ENCODE assay signal across 13 cellular contexts in genomic region chr9:124873664-124874063, GRCh38. TPM values are rescaled to one million over a fixed set of nuclear protein-coding genes. Genes with fewer than 3 reads are reported as not detected.
A peak's percentile ranks its signal among the peaks of the same experiment; 100 is the strongest.
DNase-seq lines count a peak whose midpoint lies in the region; ATAC-seq, FAIRE-seq and TF ChIP-seq lines count a peak whose summit lies in the region.
"Had no signal": no experiment of that assay in that cellular context is flagged by ENCODE, and none has a peak within 500 bp of the region (broad histone marks: within the 10 kb centered on the region; RNA-seq: fewer than 3 reads in every experiment).

No MANE protein-coding gene starts in this region.

- peaks cover 28% of the 10 kb centered on the region for H3K4me1 Mint-ChIP-seq in activated T-helper 17 cell treated with anti-CD3 and anti-CD28 coated beads, Interleukin-2, amount 50 U/mL, for 72 hours

- H3K27ac Mint-ChIP-seq in activated T-helper 17 cell treated with anti-CD3 and anti-CD28 coated beads, Interleukin-2, amount 50 U/mL, for 72 hours: peak overlapping the region; percentile 96

- no peak for ATAC-seq in activated T-helper 17 cell treated with anti-CD3 and anti-CD28 coated beads, Interleukin-2, amount 50 U/mL, for 72 hours (replicated peaks)
- ATAC-seq in omental fat pad (ENCODE audit: low FRiP score): no peak
- ATAC-seq in HG03045 (IDR thresholded peaks at IDR 0.05; ENCODE audit: unreplicated experiment): no peak

- intact Hi-C loops in kidney (cut with DNase I): no loop called here

- no peaks in the 10 kb centered on the region for H3K9me3 Mint-ChIP-seq in activated T-helper 17 cell treated with anti-CD3 and anti-CD28 coated beads, Interleukin-2, amount 50 U/mL, for 72 hours

- H3K27me3 Mint-ChIP-seq in activated T-helper 17 cell treated with anti-CD3 and anti-CD28 coated beads, Interleukin-2, amount 50 U/mL, for 72 hours: no peaks in the 10 kb centered on the region
- H3K27me3 Mint-ChIP-seq: progenitor cell of endocrine pancreas had no signal

- H3K4me3 Mint-ChIP-seq in activated T-helper 17 cell treated with anti-CD3 and anti-CD28 coated beads, Interleukin-2, amount 50 U/mL, for 72 hours: peak overlapping the region; percentile 90

- H3K36me3 Mint-ChIP-seq in activated T-helper 17 cell treated with anti-CD3 and anti-CD28 coated beads, Interleukin-2, amount 50 U/mL, for 72 hours (ENCODE audit: low read depth): peaks cover 92% of the 10 kb centered on the region

- DNase-seq in kidney (peak; percentile 58), omental fat pad (ENCODE audit: low spot score) (no peak), AG08396 (ENCODE audit: low spot score) (no peak)
- DNase-seq: central memory CD4-positive, alpha-beta T cell; MV-4-11; NCI-H446 treated with DMSO at 0.1 percent for 48 hours; stimulated activated CD4-positive, alpha-beta T cell treated with anti-CD3 and anti-CD28 coated beads, Interleukin-4, amount 100 ng/mL, for 24 hours had no signal

- FAIRE-seq in kidney (lab: Jason Lieb, UNC): no peak

- no peak overlapping the region for H3K4me3 ChIP-seq in kidney (ENCODE audit: low read length in 2 of 2)

- TF ChIP-seq CTCF in C4-2B (conservative IDR thresholded peaks at IDR 0.05): no peak
- TF ChIP-seq CTCF in kidney (IDR thresholded peaks at IDR 0.05; ENCODE audit: borderline replicate concordance, extremely low read depth, insufficient read depth): no peak
- no peak for TF ChIP-seq CTCF in omental fat pad (IDR thresholded peaks at IDR 0.05)

- TF ChIP-seq POLR2A in GM19193 (IDR thresholded peaks at IDR 0.05; ENCODE audit: extremely low read depth, insufficient read depth, insufficient read length): peak; percentile 34

- H3K36me3 ChIP-seq in kidney (ENCODE audit: control insufficient read depth in 1 of 2, insufficient read depth in 2 of 2, low read length in 2 of 2): peaks cover 20 to 44% of the 10 kb centered on the region in 2 donors

- no peaks in the 10 kb centered on the region for H3K9me3 ChIP-seq in kidney (ENCODE audit: control insufficient read depth in 1 of 2, low read length in 2 of 2)

- peaks cover 12 to 15% of the 10 kb centered on the region in 2 donors for H3K4me1 ChIP-seq in kidney (ENCODE audit: control insufficient read depth in 1 of 2, insufficient read depth in 1 of 2, low read depth in 1 of 2, low read length in 2 of 2)

- H3K27ac ChIP-seq in C4-2B: peak overlapping the region; percentile 92; the same call in 1 of the 2 replicates
- no peak overlapping the region for H3K27ac ChIP-seq in kidney (ENCODE audit: low read depth in 2 of 2, low read length in 2 of 2)

- H3K9ac ChIP-seq in kidney (ENCODE audit: low read length in 2 of 2): peak overlapping the region in 1 of 2 donors; percentile 5

RNA-seq across cellular contexts. Expression of gene ARPC5L, which starts 11.7 kb away (rescaled TPM):
- 10 to 100 TPM; 59.7 to 89.7 TPM for total RNA-seq in activated T-helper 17 cell treated with anti-CD3 and anti-CD28 coated beads, Interleukin-2, amount 50 U/mL, for 72 hours
- total RNA-seq in kidney: 31.7 TPM
- polyA plus RNA-seq in kidney (ENCODE audit: insufficient read depth, low read depth, low replicate concordance): 52.7 TPM
- total RNA-seq in omental fat pad: 10 to 100 TPM; 21.8 to 55.4 (median 24.7) TPM

RNA-seq across cellular contexts. Expression of gene RPL35, which starts 11.9 kb away (rescaled TPM):
- total RNA-seq in activated T-helper 17 cell treated with anti-CD3 and anti-CD28 coated beads, Interleukin-2, amount 50 U/mL, for 72 hours: 1,000 to 10,000 TPM; 1,919 to 1,995 TPM
- total RNA-seq in kidney (910 TPM), omental fat pad (1,000 to 10,000 TPM; 1,657 to 2,235 (median 2,199) TPM)
- 2,355 TPM for polyA plus RNA-seq in kidney (ENCODE audit: insufficient read depth, low read depth, low replicate concordance)

RNA-seq across cellular contexts. Expression of gene WDR38, which starts 20.4 kb away (rescaled TPM):
- total RNA-seq in activated T-helper 17 cell treated with anti-CD3 and anti-CD28 coated beads, Interleukin-2, amount 50 U/mL, for 72 hours: not detected
- total RNA-seq in kidney (0.31 TPM), omental fat pad (under 1 TPM in 1 of 4 donors, not detected in 3; 0.36 TPM)
- polyA plus RNA-seq in kidney (ENCODE audit: insufficient read depth, low read depth, low replicate concordance): not detected
- total RNA-seq: progenitor cell of endocrine pancreas, subcutaneous adipose tissue had no signal
